In the genomic region with DNA sequence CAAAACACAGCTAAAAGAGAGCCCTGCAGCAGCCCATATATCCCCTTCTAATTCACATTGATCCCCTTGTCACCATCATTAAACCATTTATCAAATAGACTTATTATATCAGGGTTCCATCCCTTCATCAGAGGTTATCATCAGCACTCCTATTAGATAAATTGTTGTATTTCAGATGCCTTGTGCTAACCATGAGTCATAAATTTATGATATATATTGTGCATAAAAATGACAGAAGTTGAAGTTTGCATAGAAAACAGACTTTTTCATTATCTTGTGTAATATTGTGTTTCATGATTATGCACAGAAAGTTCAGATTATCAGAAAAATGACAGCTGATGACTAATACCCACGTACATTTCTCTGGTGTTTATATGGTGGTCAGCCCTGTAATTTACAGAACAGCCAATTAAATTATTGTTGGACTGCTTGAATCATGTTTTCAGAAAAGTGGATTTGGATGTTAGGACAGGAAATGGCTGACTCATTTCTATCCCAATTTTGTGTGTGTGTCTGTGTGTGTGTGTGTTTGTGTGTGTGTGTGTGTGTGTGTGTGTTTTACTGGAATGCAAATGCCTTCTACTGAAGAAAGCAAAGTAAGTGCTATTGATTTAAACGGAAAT, we compare ENCODE assay signal across 9 cellular contexts.
A peak's percentile ranks its signal among the peaks of the same experiment; 100 is the strongest.
DNase-seq lines count a peak whose midpoint lies in the region; ATAC-seq and TF ChIP-seq lines count a peak whose summit lies in the region.
"Had no signal": no experiment of that assay in that cellular context is flagged by ENCODE, and none has a peak within 500 bp of the region (broad histone marks: within the 10 kb centered on the region; RNA-seq: fewer than 3 reads in every experiment).

No MANE protein-coding gene starts in this region.

- ATAC-seq in HG03039 (IDR thresholded peaks at IDR 0.05; ENCODE audit: unreplicated experiment) = no peak

- no peaks in the 10 kb centered on the region for H3K9me3 ChIP-seq in SJSA1 (replicated peaks)

- no peaks in the 10 kb centered on the region for H3K36me3 ChIP-seq in SJSA1

- peaks cover 41% of the 10 kb centered on the region for H3K4me1 ChIP-seq in SJSA1 (replicated peaks)

- DNase-seq in H4 (ENCODE audit: low spot score) (peak; percentile 86), SJSA1 (ENCODE audit: low read depth in 1 of 2, low spot score in 2 of 2) (peak; percentile 54 to 89), fibroblast of pulmonary artery (ENCODE audit: low read depth) (peak; percentile 94), smooth muscle cell of the brain vasculature (ENCODE audit: low read depth, low spot score) (peak; percentile 10), NCI-H2196 treated with DMSO at 0.1 percent for 48 hours (lab: John Stamatoyannopoulos, UW; ENCODE audit: unreplicated experiment) (no peak), NCI-H526 treated with DMSO at 0.1 percent for 48 hours (lab: John Stamatoyannopoulos, UW) (no peak)
- DNase-seq: activated CD4-positive, alpha-beta T cell treated with anti-CD3 and anti-CD28 coated beads for 4 hours had no signal

- TF ChIP-seq CTCF in fibroblast of pulmonary artery (IDR thresholded peaks at IDR 0.05; ENCODE audit: low read length, missing control alignments) = no peak

- peak overlapping the region; percentile 73 for H3K27ac ChIP-seq in SJSA1
- H3K27ac ChIP-seq: skin epidermis had no signal

- no peaks in the 10 kb centered on the region for H3K27me3 ChIP-seq in SJSA1 (replicated peaks)

- H3K4me3 ChIP-seq in SJSA1 (no peak overlapping the region), fibroblast of pulmonary artery (replicated peaks; ENCODE audit: low read depth, low read length) (no peak overlapping the region)
- H3K4me3 ChIP-seq: skin epidermis had no signal

Comparison
In these comparisons a context has a peak if more than half of its experiments do, and no peak if none do; other contexts are left out.
1. DNase-seq: peak in H4 (single experiment), SJSA1 (2 of 2), fibroblast of pulmonary artery (single experiment) and smooth muscle cell of the brain vasculature (single experiment); none in NCI-H2196 treated with DMSO at 0.1 percent for 48 hours (single experiment) and NCI-H526 treated with DMSO at 0.1 percent for 48 hours (single experiment).